ENCODE assay signal across 2 cellular contexts in the genomic region with DNA sequence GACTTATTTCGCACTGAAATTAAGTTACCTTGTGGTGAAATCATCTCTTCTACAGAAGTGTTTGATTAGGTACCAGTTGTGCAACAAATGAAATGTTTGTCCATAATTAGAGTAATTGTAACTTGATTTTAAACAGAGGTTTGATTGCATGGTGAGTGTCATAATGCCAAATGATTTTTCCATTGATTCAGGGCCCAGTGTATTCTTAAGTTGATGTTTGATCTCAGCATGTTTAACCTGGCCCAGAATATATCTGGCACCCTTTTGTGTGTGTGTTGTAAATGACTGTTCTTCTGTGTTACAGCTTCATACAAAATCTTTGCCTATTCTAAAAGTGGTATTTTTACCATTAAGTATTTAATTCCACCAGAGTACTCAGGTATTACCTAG.
TF ChIP-seq lines count a peak whose summit lies in the region.

No MANE protein-coding gene starts in this region.

TF ChIP-seq in GM12878, 131 proteins besides CTCF, POLR2A, EP300 and RAD21:
- TF ChIP-seq RBBP5 (conservative IDR thresholded peaks at IDR 0.05), result no peak
- no peak for TF ChIP-seq EED (IDR thresholded peaks at IDR 0.05; ENCODE audit: low read depth)
- TF ChIP-seq POLR2AphosphoS5 (IDR thresholded peaks at IDR 0.05; ENCODE audit: low read length), result no peak
- TF ChIP-seq YY1 (IDR thresholded peaks at IDR 0.05; ENCODE audit: low read depth, low read length), result no peak

TF ChIP-seq in WTC11, 78 proteins besides CTCF, POLR2A, EP300 and RAD21:
- TF ChIP-seq FOXP1 (CRISPR knock-in tag; IDR thresholded peaks at IDR 0.05; ENCODE audit: borderline replicate concordance) (no peak), ATF2 (CRISPR knock-in tag; IDR thresholded peaks at IDR 0.05; ENCODE audit: borderline replicate concordance, low read depth) (no peak), FOXP4 (CRISPR knock-in tag; IDR thresholded peaks at IDR 0.05) (no peak), ZNF232 (CRISPR knock-in tag; IDR thresholded peaks at IDR 0.05) (no peak), ZNF512 (CRISPR knock-in tag; IDR thresholded peaks at IDR 0.05; ENCODE audit: borderline replicate concordance) (no peak), ELF4 (CRISPR knock-in tag; IDR thresholded peaks at IDR 0.05; ENCODE audit: low read depth) (no peak), CREB1 (CRISPR knock-in tag; IDR thresholded peaks at IDR 0.05) (no peak), ZNF263 (CRISPR knock-in tag; IDR thresholded peaks at IDR 0.05; ENCODE audit: low read depth) (no peak)
- TF ChIP-seq, protein P1, sequence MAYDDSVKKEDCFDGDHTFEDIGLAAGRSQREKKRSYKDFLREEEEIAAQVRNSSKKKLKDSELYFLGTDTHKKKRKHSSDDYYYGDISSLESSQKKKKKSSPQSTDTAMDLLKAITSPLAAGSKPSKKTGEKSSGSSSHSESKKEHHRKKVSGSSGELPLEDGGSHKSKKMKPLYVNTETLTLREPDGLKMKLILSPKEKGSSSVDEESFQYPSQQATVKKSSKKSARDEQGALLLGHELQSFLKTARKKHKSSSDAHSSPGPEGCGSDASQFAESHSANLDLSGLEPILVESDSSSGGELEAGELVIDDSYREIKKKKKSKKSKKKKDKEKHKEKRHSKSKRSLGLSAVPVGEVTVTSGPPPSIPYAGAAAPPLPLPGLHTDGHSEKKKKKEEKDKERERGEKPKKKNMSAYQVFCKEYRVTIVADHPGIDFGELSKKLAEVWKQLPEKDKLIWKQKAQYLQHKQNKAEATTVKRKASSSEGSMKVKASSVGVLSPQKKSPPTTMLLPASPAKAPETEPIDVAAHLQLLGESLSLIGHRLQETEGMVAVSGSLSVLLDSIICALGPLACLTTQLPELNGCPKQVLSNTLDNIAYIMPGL (CRISPR knock-in tag; IDR thresholded peaks at IDR 0.05), result no peak
